Comparison of ENCODE assay signal across 26 cellular contexts in genomic region chr18:63140038-63140450, GRCh38.
A peak's percentile ranks its signal among the peaks of the same experiment; 100 is the strongest.
DNase-seq lines count a peak whose midpoint lies in the region; ATAC-seq and TF ChIP-seq lines count a peak whose summit lies in the region.
"Had no signal": no experiment of that assay in that cellular context is flagged by ENCODE, and none has a peak within 500 bp of the region (broad histone marks: within the 10 kb centered on the region; RNA-seq: fewer than 3 reads in every experiment).

No MANE protein-coding gene starts in this region.

- H3K9me2 ChIP-seq in Loucy (replicated peaks; ENCODE audit: low read depth, low read length), result no peaks in the 10 kb centered on the region

- WGBS in spleen, 5 donors, result 73 to 92% (median 76%) methylated on average over 3 of the region's 3 CpGs
- WGBS in smooth muscle cell (ENCODE audit: low lambda C conversion rate), result 86% methylated on average over 3 of the region's 3 CpGs

- H3F3A ChIP-seq in Loucy (ENCODE audit: low read depth), result peaks cover 17% of the 10 kb centered on the region
- H3F3A ChIP-seq in smooth muscle cell (ENCODE audit: low read depth), result no peaks in the 10 kb centered on the region

- no peak for TF ChIP-seq CTCF in Loucy (conservative IDR thresholded peaks at IDR 0.05; ENCODE audit: low read length)
- no peak for TF ChIP-seq CTCF in activated B cell treated with CpG ODN at 0.5 μM for 24 hours (IDR thresholded peaks at IDR 0.05)
- TF ChIP-seq CTCF in spleen (IDR thresholded peaks at IDR 0.05 in 8 of 11, conservative IDR thresholded peaks at IDR 0.05 in 3 of 11), result no peak
- TF ChIP-seq CTCF in smooth muscle cell (IDR thresholded peaks at IDR 0.05; ENCODE audit: borderline replicate concordance, insufficient read depth, poor library complexity, severe bottlenecking), result no peak
- no peak for TF ChIP-seq CTCF in GM20000 (IDR thresholded peaks at IDR 0.05; ENCODE audit: extremely low read depth, missing control alignments)

- peaks cover 24% of the 10 kb centered on the region for H3K36me3 Mint-ChIP-seq in activated naive CD8-positive, alpha-beta T cell
- H3K36me3 Mint-ChIP-seq in activated naive CD8-positive, alpha-beta T cell treated with anti-CD3 and anti-CD28 coated beads, Interleukin-2, amount 50 U/mL, for 24 hours (ENCODE audit: low read depth), result peaks cover 45% of the 10 kb centered on the region
- peaks cover 35% of the 10 kb centered on the region for H3K36me3 Mint-ChIP-seq in activated B cell treated with CpG ODN at 0.5 μM for 24 hours (ENCODE audit: low read depth)
- H3K36me3 Mint-ChIP-seq: WTC11 had no signal

- ATAC-seq in activated naive CD8-positive, alpha-beta T cell treated with anti-CD3 and anti-CD28 coated beads, Interleukin-2, amount 50 U/mL, for 24 hours, result no peak
- no peak for ATAC-seq in activated B cell treated with CpG ODN at 0.5 μM for 24 hours (ENCODE audit: low read depth)
- ATAC-seq: activated CD8-positive, alpha-beta T cell treated with anti-CD3 and anti-CD28 coated beads, Interleukin-2, amount 10 ng/mL, durations not matched to agents 7 days and 5 days; activated T-cell treated with anti-CD3 and anti-CD28 coated beads, Interleukin-2, amount 50 U/mL, for 4 hours; left colon; Panc1; WTC11 had no signal

- peaks cover 63% of the 10 kb centered on the region for H3K4me1 ChIP-seq in Loucy (ENCODE audit: insufficient read depth, low read length, poor library complexity, severe bottlenecking)
- H3K4me1 ChIP-seq in spleen, result peaks cover 58 to 96% (median 77%) of the 10 kb centered on the region in 6 donors
- no peaks in the 10 kb centered on the region for H3K4me1 ChIP-seq in smooth muscle cell (ENCODE audit: low read depth)
- H3K4me1 ChIP-seq: prostate gland had no signal

- no peaks in the 10 kb centered on the region for H3K27me3 ChIP-seq in Loucy (ENCODE audit: insufficient read depth, low read length, poor library complexity, severe bottlenecking)
- H3K27me3 ChIP-seq in spleen (replicated peaks in 1 of 7), result no peaks in the 10 kb centered on the region
- peaks cover 23% of the 10 kb centered on the region for H3K27me3 ChIP-seq in smooth muscle cell (ENCODE audit: low read depth)
- H3K27me3 ChIP-seq: SJCRH30 had no signal

- H3K4me1 Mint-ChIP-seq in activated naive CD8-positive, alpha-beta T cell (ENCODE audit: low read depth), result peaks cover 83% of the 10 kb centered on the region
- H3K4me1 Mint-ChIP-seq in activated naive CD8-positive, alpha-beta T cell treated with anti-CD3 and anti-CD28 coated beads, Interleukin-2, amount 50 U/mL, for 24 hours, result peaks cover 83% of the 10 kb centered on the region
- H3K4me1 Mint-ChIP-seq in activated B cell treated with CpG ODN at 0.5 μM for 24 hours, result peaks cover 98% of the 10 kb centered on the region

- intact Hi-C loops in activated B cell treated with CpG ODN at 0.5 μM for 24 hours (cut with micrococcal nuclease) (loop anchor here (2.0 kb wide), 1 partner anchor 283 kb away; the partner anchor contains the start of gene VPS4B), spleen (cut with DNase I; ENCODE audit: low total_unique reads) (no loop called here)

- no peak overlapping the region for H3K9ac ChIP-seq in Loucy (ENCODE audit: low read depth, low read length, poor library complexity, severe bottlenecking)
- H3K9ac ChIP-seq in smooth muscle cell (ENCODE audit: low read depth), result no peak overlapping the region

- peak overlapping the region; percentile 95 for H3K27ac Mint-ChIP-seq in activated naive CD8-positive, alpha-beta T cell
- H3K27ac Mint-ChIP-seq in activated naive CD8-positive, alpha-beta T cell treated with anti-CD3 and anti-CD28 coated beads, Interleukin-2, amount 50 U/mL, for 24 hours, result no peak overlapping the region
- H3K27ac Mint-ChIP-seq in activated B cell treated with CpG ODN at 0.5 μM for 24 hours, result peak overlapping the region; percentile 90
- H3K27ac Mint-ChIP-seq: type B pancreatic cell, WTC11 had no signal

- H3K79me2 ChIP-seq in Loucy (ENCODE audit: insufficient read depth, low read length), result peaks cover 55% of the 10 kb centered on the region
- H3K79me2 ChIP-seq in smooth muscle cell (ENCODE audit: low read depth), result no peaks in the 10 kb centered on the region

- H3K9me3 ChIP-seq in Loucy (ENCODE audit: insufficient read depth, low read depth, low read length) (no peaks in the 10 kb centered on the region), spleen (no peaks in the 10 kb centered on the region), smooth muscle cell (replicated peaks; ENCODE audit: low read depth) (no peaks in the 10 kb centered on the region)
- H3K9me3 ChIP-seq: HAP-1, prostate gland, SJCRH30 had no signal

- no peak overlapping the region for H3K4me3 ChIP-seq in Loucy (ENCODE audit: low read length, poor library complexity, severe bottlenecking)
- no peak overlapping the region for H3K4me3 ChIP-seq in spleen
- no peak overlapping the region for H3K4me3 ChIP-seq in smooth muscle cell
- H3K4me3 ChIP-seq: coronary artery, HAP-1, prostate gland, SJCRH30 had no signal

- no peaks in the 10 kb centered on the region for H3K27me3 Mint-ChIP-seq in activated naive CD8-positive, alpha-beta T cell
- no peaks in the 10 kb centered on the region for H3K27me3 Mint-ChIP-seq in activated naive CD8-positive, alpha-beta T cell treated with anti-CD3 and anti-CD28 coated beads, Interleukin-2, amount 50 U/mL, for 24 hours
- H3K27me3 Mint-ChIP-seq in activated B cell treated with CpG ODN at 0.5 μM for 24 hours, result no peaks in the 10 kb centered on the region

- TF ChIP-seq POLR2A in spleen (IDR thresholded peaks at IDR 0.05), result no peak

- DNase-seq in activated naive CD8-positive, alpha-beta T cell treated with anti-CD3 and anti-CD28 coated beads, Interleukin-2, amount 50 U/mL, for 24 hours, result no peak
- DNase-seq in activated B cell treated with CpG ODN at 0.5 μM for 24 hours, result no peak
- no peak for DNase-seq in spleen
- no peak for DNase-seq in smooth muscle cell (lab: John Stamatoyannopoulos, UW; ENCODE audit: unreplicated experiment)
- no peak for DNase-seq in GF-D8 (lab: John Stamatoyannopoulos, UW)
- no peak for DNase-seq in GM20000 (ENCODE audit: low spot score)
- DNase-seq: activated CD8-positive, alpha-beta T cell treated with anti-CD3 and anti-CD28 coated beads, Interleukin-2, amount 10 ng/mL, durations not matched to agents 7 days and 5 days; activated T-cell treated with anti-CD3 and anti-CD28 coated beads, Interleukin-2, amount 50 U/mL, for 4 hours; brain microvascular endothelial cell; DMS53; head of caudate nucleus; left colon; NCI-H1436; SJCRH30; small intestine; stimulated activated CD4-positive, alpha-beta T cell treated with anti-CD3 and anti-CD28 coated beads, Interleukin-4, amount 100 ng/mL, for 24 hours had no signal

- H3K4me3 Mint-ChIP-seq in activated naive CD8-positive, alpha-beta T cell, result peak overlapping the region; percentile 57
- no peak overlapping the region for H3K4me3 Mint-ChIP-seq in activated naive CD8-positive, alpha-beta T cell treated with anti-CD3 and anti-CD28 coated beads, Interleukin-2, amount 50 U/mL, for 24 hours
- peak overlapping the region; percentile 52 for H3K4me3 Mint-ChIP-seq in activated B cell treated with CpG ODN at 0.5 μM for 24 hours
- H3K4me3 Mint-ChIP-seq: activated CD8-positive, alpha-beta T cell treated with anti-CD3 and anti-CD28 coated beads, Interleukin-2, amount 10 ng/mL, durations not matched to agents 7 days and 5 days; activated T-cell treated with anti-CD3 and anti-CD28 coated beads, Interleukin-2, amount 50 U/mL, for 4 hours; neural crest cell; type B pancreatic cell; WTC11 had no signal

- H3K36me3 ChIP-seq in Loucy (ENCODE audit: insufficient read depth, low read length) (no peaks in the 10 kb centered on the region; the same call in 1 of the 2 replicates), spleen (no peaks in the 10 kb centered on the region), smooth muscle cell (ENCODE audit: low read depth) (no peaks in the 10 kb centered on the region)
- H3K36me3 ChIP-seq: brain microvascular endothelial cell, HAP-1, prostate gland, SJCRH30 had no signal

- H3K27ac ChIP-seq in spleen (peak overlapping the region in 6 of 8 donors; percentile 80 to 89 (median 83)), smooth muscle cell (ENCODE audit: low read depth) (no peak overlapping the region)
- H3K27ac ChIP-seq: brain microvascular endothelial cell, coronary artery, prostate gland, SJCRH30 had no signal

- POLR2A ChIA-PET in activated B cell treated with CpG ODN at 0.5 μM for 24 hours (lab: Charles Lee), result interaction anchor here (0.6 to 13.1 kb wide), 7 partner anchors 15 to 613 kb away, joined by 3 to 180 read pairs (median 20); partner anchors contain the start of gene BCL2

- H3K4me2 ChIP-seq in Loucy (ENCODE audit: low read depth, low read length, poor library complexity, severe bottlenecking) (peak overlapping the region; percentile 78), smooth muscle cell (no peak overlapping the region)

- H2AFZ ChIP-seq in Loucy (ENCODE audit: low read length), result no peak overlapping the region
- H2AFZ ChIP-seq in smooth muscle cell (ENCODE audit: low read depth), result no peak overlapping the region

- H4K20me1 ChIP-seq in Loucy (ENCODE audit: insufficient read depth, low read length, poor library complexity, severe bottlenecking) (no peaks in the 10 kb centered on the region), smooth muscle cell (ENCODE audit: low read depth) (no peaks in the 10 kb centered on the region)

- CTCF ChIA-PET in activated B cell treated with CpG ODN at 0.5 μM for 24 hours (lab: Charles Lee), result interaction anchor here (0.8 to 4.3 kb wide), 5 partner anchors 9 to 178 kb away, joined by 3 to 18 read pairs (median 4); no protein-coding TSS in a partner anchor

- H3K9me3 Mint-ChIP-seq in activated naive CD8-positive, alpha-beta T cell (ENCODE audit: low read depth), result no peaks in the 10 kb centered on the region
- H3K9me3 Mint-ChIP-seq in activated naive CD8-positive, alpha-beta T cell treated with anti-CD3 and anti-CD28 coated beads, Interleukin-2, amount 50 U/mL, for 24 hours, result peaks cover 3% of the 10 kb centered on the region
- peaks cover 3% of the 10 kb centered on the region for H3K9me3 Mint-ChIP-seq in activated B cell treated with CpG ODN at 0.5 μM for 24 hours
- H3K9me3 Mint-ChIP-seq: neural crest cell; T-helper 1 cell treated with Interleukin-12 subunit alpha and Interleukin-12 subunit beta and Interleukin-4 antibody, amounts not matched to agents 30 μg/mL and 1 μg/mL, for 36 hours had no signal
